In genomic region chr2:63840785-63841253, GRCh38 we compare ENCODE assay signal across 1 cellular context.
A peak's percentile ranks its signal among the peaks of the same experiment; 100 is the strongest.
TF ChIP-seq lines count a peak whose summit lies in the region.

No MANE protein-coding gene starts in this region.

TF ChIP-seq in K562, 482 proteins besides CTCF, POLR2A, EP300 and RAD21 (continued from another document):
- TF ChIP-seq PATZ1 (CRISPR knock-in tag; IDR thresholded peaks at IDR 0.05; ENCODE audit: borderline replicate concordance) (no peak), ZFP30 (CRISPR knock-in tag; IDR thresholded peaks at IDR 0.05; ENCODE audit: borderline replicate concordance) (no peak), ATF6 (CRISPR knock-in tag; IDR thresholded peaks at IDR 0.05) (no peak), ZBTB26 (CRISPR knock-in tag; IDR thresholded peaks at IDR 0.05) (peak; percentile 90), E2F5 (CRISPR knock-in tag; IDR thresholded peaks at IDR 0.05) (0 out of 2 replicates have a peak, but pooled peaks have one; percentile 33), E4F1 (CRISPR knock-in tag; IDR thresholded peaks at IDR 0.05; ENCODE audit: borderline replicate concordance) (no peak), NKRF (IDR thresholded peaks at IDR 0.05; ENCODE audit: borderline replicate concordance) (peak; percentile 77; the same call in 1 of the 2 replicates), GATAD2A (IDR thresholded peaks at IDR 0.05) (no peak), ZFP1 (CRISPR knock-in tag; IDR thresholded peaks at IDR 0.05) (no peak), TBP (optimal IDR thresholded peaks at IDR 0.05; ENCODE audit: low read depth, low read length) (peak; percentile 97), KAT8 (IDR thresholded peaks at IDR 0.05; ENCODE audit: low read depth) (no peak), ZBED1 (IDR thresholded peaks at IDR 0.05) (no peak), HDAC1 (IDR thresholded peaks at IDR 0.05) (peak in 1 of 2 experiments; percentile 80; a peak in 1 of 4 replicates), LCOR (CRISPR knock-in tag; IDR thresholded peaks at IDR 0.05) (0 out of 2 replicates have a peak, but pooled peaks have one; percentile 6), POU5F1 (IDR thresholded peaks at IDR 0.05; ENCODE audit: borderline replicate concordance, low read depth, low read length, partially characterized antibody) (peak; percentile 18), ID3 (CRISPR knock-in tag; IDR thresholded peaks at IDR 0.05) (no peak), ID3 (tag; IDR thresholded peaks at IDR 0.05) (0 out of 2 replicates have a peak, but pooled peaks have one; percentile 3), HCFC1 (IDR thresholded peaks at IDR 0.05; ENCODE audit: low read depth, low read length) (peak; percentile 9; the same call in 1 of the 2 replicates), SMAD1 (IDR thresholded peaks at IDR 0.05; ENCODE audit: low read depth, low read length, partially characterized antibody) (no peak), KLF6 (CRISPR knock-in tag; IDR thresholded peaks at IDR 0.05; ENCODE audit: borderline replicate concordance) (no peak), ZNF699 (CRISPR knock-in tag; IDR thresholded peaks at IDR 0.05; ENCODE audit: insufficient replicate concordance) (no peak), ILF3 (IDR thresholded peaks at IDR 0.05; ENCODE audit: borderline replicate concordance) (no peak; the same call in 1 of the 2 replicates), FOXA3 (CRISPR knock-in tag; conservative IDR thresholded peaks at IDR 0.05 in 1 of 2, IDR thresholded peaks at IDR 0.05 in 1 of 2) (no peak), ZNF740 (CRISPR knock-in tag; IDR thresholded peaks at IDR 0.05) (peak; percentile 80; the same call in 1 of the 2 replicates), ZNF740 (tag; IDR thresholded peaks at IDR 0.05) (no peak), ZNF311 (CRISPR knock-in tag; IDR thresholded peaks at IDR 0.05) (no peak), GMEB1 (CRISPR knock-in tag; IDR thresholded peaks at IDR 0.05) (peak; percentile 70), ZNF57 (CRISPR knock-in tag; IDR thresholded peaks at IDR 0.05) (0 out of 2 replicates have a peak, but pooled peaks have one; percentile 21), RNF219 (CRISPR knock-in tag; IDR thresholded peaks at IDR 0.05) (no peak), SRF (CRISPR knock-in tag; IDR thresholded peaks at IDR 0.05) (no peak), SNAPC5 (CRISPR knock-in tag; IDR thresholded peaks at IDR 0.05) (no peak), HIVEP1 (CRISPR knock-in tag; IDR thresholded peaks at IDR 0.05) (no peak), TCFL5 (CRISPR knock-in tag; conservative IDR thresholded peaks at IDR 0.05) (no peak), MAFG (tag; conservative IDR thresholded peaks at IDR 0.05) (no peak), MTA2 (IDR thresholded peaks at IDR 0.05; ENCODE audit: low read depth) (no peak; the same call in 1 of the 2 replicates), FOSL1 (tag; conservative IDR thresholded peaks at IDR 0.05) (0 out of 2 replicates have a peak, but pooled peaks have one; percentile 3), ZNF668 (CRISPR knock-in tag; IDR thresholded peaks at IDR 0.05) (no peak), MTF1 (CRISPR knock-in tag; IDR thresholded peaks at IDR 0.05; ENCODE audit: borderline replicate concordance) (no peak), HMGXB4 (CRISPR knock-in tag; IDR thresholded peaks at IDR 0.05) (no peak), MYC (IDR thresholded peaks at IDR 0.05; ENCODE audit: low read depth, low read length) (peak; percentile 33; the same call in 1 of the 2 replicates), MYC (CRISPR knock-in tag; IDR thresholded peaks at IDR 0.05; ENCODE audit: borderline replicate concordance, low read depth) (no peak), TEAD1 (CRISPR knock-in tag; IDR thresholded peaks at IDR 0.05) (peak in 1 of 2 experiments; percentile 65; a peak in 2 of 4 replicates), RAD51 (IDR thresholded peaks at IDR 0.05; ENCODE audit: borderline replicate concordance, low read depth) (no peak), NFE2L1 (tag; IDR thresholded peaks at IDR 0.05; ENCODE audit: borderline replicate concordance, low read depth) (no peak), SLC30A9 (CRISPR knock-in tag; IDR thresholded peaks at IDR 0.05) (no peak)
